Comparison of ENCODE assay signal across 1 cellular context in genomic region chr7:95758187-95758586, GRCh38.
TF ChIP-seq lines count a peak whose summit lies in the region.

No MANE protein-coding gene starts in this region.

TF ChIP-seq in HEK293, 187 proteins besides CTCF, POLR2A, EP300 and RAD21 (continued from another document):
- no peak for TF ChIP-seq ZBTB11 (tag by site-specific recombination; conservative IDR thresholded peaks at IDR 0.05; ENCODE audit: low read depth)
- TF ChIP-seq ZNF585B (tag by site-specific recombination; IDR thresholded peaks at IDR 0.05) = no peak
- 0 out of 2 replicates have a peak, but pooled peaks have one; percentile 66 for TF ChIP-seq ZNF423 (tag by site-specific recombination; IDR thresholded peaks at IDR 0.05)
- 0 out of 2 replicates have a peak, but pooled peaks have one; percentile 27 for TF ChIP-seq ZBTB48 (tag by site-specific recombination; IDR thresholded peaks at IDR 0.05)
- TF ChIP-seq REST (tag by site-specific recombination; IDR thresholded peaks at IDR 0.05) = no peak
- TF ChIP-seq ZFP69B (tag by site-specific recombination; IDR thresholded peaks at IDR 0.05) = no peak
- TF ChIP-seq, protein P1, sequence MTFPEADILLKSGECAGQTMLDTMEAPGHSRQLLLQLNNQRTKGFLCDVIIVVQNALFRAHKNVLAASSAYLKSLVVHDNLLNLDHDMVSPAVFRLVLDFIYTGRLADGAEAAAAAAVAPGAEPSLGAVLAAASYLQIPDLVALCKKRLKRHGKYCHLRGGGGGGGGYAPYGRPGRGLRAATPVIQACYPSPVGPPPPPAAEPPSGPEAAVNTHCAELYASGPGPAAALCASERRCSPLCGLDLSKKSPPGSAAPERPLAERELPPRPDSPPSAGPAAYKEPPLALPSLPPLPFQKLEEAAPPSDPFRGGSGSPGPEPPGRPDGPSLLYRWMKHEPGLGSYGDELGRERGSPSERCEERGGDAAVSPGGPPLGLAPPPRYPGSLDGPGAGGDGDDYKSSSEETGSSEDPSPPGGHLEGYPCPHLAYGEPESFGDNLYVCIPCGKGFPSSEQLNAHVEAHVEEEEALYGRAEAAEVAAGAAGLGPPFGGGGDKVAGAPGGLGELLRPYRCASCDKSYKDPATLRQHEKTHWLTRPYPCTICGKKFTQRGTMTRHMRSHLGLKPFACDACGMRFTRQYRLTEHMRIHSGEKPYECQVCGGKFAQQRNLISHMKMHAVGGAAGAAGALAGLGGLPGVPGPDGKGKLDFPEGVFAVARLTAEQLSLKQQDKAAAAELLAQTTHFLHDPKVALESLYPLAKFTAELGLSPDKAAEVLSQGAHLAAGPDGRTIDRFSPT (tag by site-specific recombination; IDR thresholded peaks at IDR 0.05) = no peak
- no peak for TF ChIP-seq ELK4 (IDR thresholded peaks at IDR 0.05; ENCODE audit: borderline replicate concordance, low read depth, low read length)
- TF ChIP-seq BCL11A (tag by site-specific recombination; IDR thresholded peaks at IDR 0.05; ENCODE audit: low read depth) = peak; percentile 78; the same call in 1 of the 2 replicates
- peak; percentile 78 for TF ChIP-seq ZNF513 (tag by site-specific recombination; IDR thresholded peaks at IDR 0.05)
- TF ChIP-seq OVOL3 (tag by site-specific recombination; IDR thresholded peaks at IDR 0.05) = 0 out of 2 replicates have a peak, but pooled peaks have one; percentile 37
- TF ChIP-seq, protein P2, sequence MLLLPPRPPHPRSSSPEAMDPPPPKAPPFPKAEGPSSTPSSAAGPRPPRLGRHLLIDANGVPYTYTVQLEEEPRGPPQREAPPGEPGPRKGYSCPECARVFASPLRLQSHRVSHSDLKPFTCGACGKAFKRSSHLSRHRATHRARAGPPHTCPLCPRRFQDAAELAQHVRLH (tag by site-specific recombination; IDR thresholded peaks at IDR 0.05) = no peak
- TF ChIP-seq SP7 (tag by site-specific recombination; IDR thresholded peaks at IDR 0.05) = peak; percentile 98
- TF ChIP-seq ZNF747 (tag by site-specific recombination; IDR thresholded peaks at IDR 0.05) = no peak
